ENCODE assay signal across 11 cellular contexts in genomic region chr10:113856563-113856962, GRCh38. TPM values are rescaled to one million over a fixed set of nuclear protein-coding genes. Genes with fewer than 3 reads are reported as not detected.
DNase-seq lines count a peak whose midpoint lies in the region; ATAC-seq and TF ChIP-seq lines count a peak whose summit lies in the region.
"Had no signal": no experiment of that assay in that cellular context is flagged by ENCODE, and none has a peak within 500 bp of the region (broad histone marks: within the 10 kb centered on the region; RNA-seq: fewer than 3 reads in every experiment).

No MANE protein-coding gene starts in this region.

- no peak overlapping the region for H2AFZ ChIP-seq in OCI-LY3 (ENCODE audit: low read depth, low read length)

- no peak for TF ChIP-seq POLR2A in prostate gland (IDR thresholded peaks at IDR 0.05)

- peaks cover 47% of the 10 kb centered on the region for H3K79me2 ChIP-seq in OCI-LY3 (ENCODE audit: low read length)

- intact Hi-C loops in prostate gland (cut with DNase I), result no loop called here

- ATAC-seq in GM21529 (IDR thresholded peaks at IDR 0.05; ENCODE audit: unreplicated experiment) (no peak), HG03159 (IDR thresholded peaks at IDR 0.05; ENCODE audit: unreplicated experiment) (no peak)

- H3K9me3 ChIP-seq in OCI-LY3 (ENCODE audit: insufficient read depth, low read length) (no peaks in the 10 kb centered on the region), prostate gland (no peaks in the 10 kb centered on the region)

- H3K4me1 ChIP-seq in OCI-LY3 (ENCODE audit: low read length), result peaks cover 61% of the 10 kb centered on the region
- no peaks in the 10 kb centered on the region for H3K4me1 ChIP-seq in prostate gland (replicated peaks)

- no peak overlapping the region for H3K9ac ChIP-seq in OCI-LY3 (ENCODE audit: low read length)

- TF ChIP-seq CTCF in OCI-LY3 (IDR thresholded peaks at IDR 0.05; ENCODE audit: low read depth, low read length) (no peak), epithelial cell of esophagus (IDR thresholded peaks at IDR 0.05; ENCODE audit: insufficient read depth, low read depth, low read length, missing control alignments) (no peak), prostate gland (IDR thresholded peaks at IDR 0.05) (no peak)

- peak overlapping the region; percentile 94 for H3K4me2 ChIP-seq in OCI-LY3 (ENCODE audit: low read length)

- H3K36me3 ChIP-seq in OCI-LY3 (replicated peaks; ENCODE audit: low read depth, low read length) (peaks cover 27% of the 10 kb centered on the region), prostate gland (peaks cover 0 to 3% of the 10 kb centered on the region in 2 donors)

- H4K20me1 ChIP-seq in OCI-LY3 (ENCODE audit: insufficient read depth, low read length), result peaks cover 12% of the 10 kb centered on the region

- peak; percentile 8 for DNase-seq in DMS53 (lab: John Stamatoyannopoulos, UW)
- no peak for DNase-seq in DMS53 treated with DMSO at 0.1 percent for 48 hours (lab: John Stamatoyannopoulos, UW; ENCODE audit: unreplicated experiment)
- no peak for DNase-seq in epithelial cell of esophagus (ENCODE audit: low read depth)
- no peak for DNase-seq in prostate gland (ENCODE audit: low spot score)
- DNase-seq in HK-2 (ENCODE audit: unreplicated experiment), result no peak
- DNase-seq: 8988T; activated CD4-positive, alpha-beta T cell treated with anti-CD3 and anti-CD28 coated beads for 48 hours; NCI-H2029 treated with DMSO at 0.1 percent for 48 hours had no signal

- H3K4me3 ChIP-seq in OCI-LY3 (ENCODE audit: low read length) (peak overlapping the region; percentile 93), epithelial cell of esophagus (ENCODE audit: low read length) (peak overlapping the region; percentile 79), prostate gland (peak overlapping the region in 1 of 2 donors; percentile 85)

- WGBS in prostate gland, result 54% methylated on average over 1 of the region's 1 CpG

- no peaks in the 10 kb centered on the region for H3K27me3 ChIP-seq in OCI-LY3 (ENCODE audit: low read depth, low read length)
- no peaks in the 10 kb centered on the region for H3K27me3 ChIP-seq in prostate gland (replicated peaks; ENCODE audit: insufficient read depth)

- H3K27ac ChIP-seq in OCI-LY3 (ENCODE audit: low read length) (no peak overlapping the region), prostate gland (peak overlapping the region; percentile 8 to 98)

RNA-seq across cellular contexts. Expression of gene NHLRC2, which starts 2.1 kb away (rescaled TPM):
- total RNA-seq in prostate gland, result 10 to 100 TPM; 49.4 to 89.5 TPM

RNA-seq across cellular contexts. Expression of gene DCLRE1A, which starts 2.7 kb away (rescaled TPM):
- total RNA-seq in prostate gland, result 1 to 10 TPM; 6.2 to 9.7 TPM
